Comparison of ENCODE assay signal across 8 cellular contexts in the genomic region with DNA sequence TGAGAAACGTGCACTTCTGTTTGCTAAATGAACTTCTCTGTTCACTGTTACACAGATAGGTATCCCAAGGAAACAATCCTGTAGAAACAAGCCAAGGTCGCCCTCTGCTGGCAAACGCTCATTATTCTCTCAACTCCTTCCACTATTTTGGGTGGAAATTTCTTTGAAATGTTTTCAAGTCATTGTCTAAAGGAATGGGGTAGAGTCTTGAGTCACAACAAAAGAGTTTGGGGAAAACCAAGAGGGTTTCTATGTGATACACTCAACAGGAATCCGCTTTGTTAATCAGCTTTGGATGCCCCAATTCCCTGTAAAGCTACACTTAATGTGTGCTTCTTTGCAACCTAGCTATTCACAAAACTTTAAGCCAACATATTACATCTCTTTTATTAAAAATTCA. TPM values are rescaled to one million over a fixed set of nuclear protein-coding genes. Genes with fewer than 3 reads are reported as not detected.
A peak's percentile ranks its signal among the peaks of the same experiment; 100 is the strongest.
DNase-seq lines count a peak whose midpoint lies in the region; ATAC-seq and TF ChIP-seq lines count a peak whose summit lies in the region.

No MANE protein-coding gene starts in this region.

- peak; percentile 88 for TF ChIP-seq CTCF in brain (conservative IDR thresholded peaks at IDR 0.05)

- DNase-seq in SIG-M5 treated with dmso at 0.1 percent for 504 hours (lab: John Stamatoyannopoulos, UW; ENCODE audit: unreplicated experiment) (peak; percentile 76), SIG-M5 (lab: John Stamatoyannopoulos, UW) (no peak), NCI-H187 (lab: John Stamatoyannopoulos, UW) (peak; percentile 33 to 47), UCSD-AML1 (lab: John Stamatoyannopoulos, UW; ENCODE audit: unreplicated experiment) (peak; percentile 47), islet precursor cell (peak; percentile 80)
- peak; percentile 77 to 82 for DNase-seq in stimulated activated CD4-positive, alpha-beta T cell treated with anti-CD3 and anti-CD28 coated beads, Interleukin-2, amount 100 ng/mL, for 24 hours

- H3K4me1 Mint-ChIP-seq in brain, result no peaks in the 10 kb centered on the region

- peak overlapping the region in 1 of 5 experiments; percentile 39 for H3K4me3 Mint-ChIP-seq in brain

- no peaks in the 10 kb centered on the region for H3K36me3 Mint-ChIP-seq in brain

- H3K27ac Mint-ChIP-seq in brain, result peak overlapping the region in 1 of 5 experiments; percentile 9

- peaks cover 0 to 3% (median 0%) of the 10 kb centered on the region in 5 experiments for H3K9me3 Mint-ChIP-seq in brain

- ATAC-seq in HG03280 (IDR thresholded peaks at IDR 0.05; ENCODE audit: unreplicated experiment), result no peak

- peaks cover 18% of the 10 kb centered on the region for H3K27me3 Mint-ChIP-seq in brain

RNA-seq across cellular contexts. Expression of gene RAE1, which starts 4.6 kb away (rescaled TPM):
- polyA plus RNA-seq in brain (ENCODE audit: insufficient read depth, low read depth, low replicate concordance), result 65.4 TPM

RNA-seq across cellular contexts. Expression of gene SPO11, which starts 16.9 kb away (rescaled TPM):
- not detected for polyA plus RNA-seq in brain (ENCODE audit: insufficient read depth, low read depth, low replicate concordance)

RNA-seq across cellular contexts. Expression of gene RBM38, which starts 44.7 kb away (rescaled TPM):
- 74.8 TPM for polyA plus RNA-seq in brain (ENCODE audit: insufficient read depth, low read depth, low replicate concordance)
